22 cellular contexts compared by ENCODE assay signal in the genomic region with DNA sequence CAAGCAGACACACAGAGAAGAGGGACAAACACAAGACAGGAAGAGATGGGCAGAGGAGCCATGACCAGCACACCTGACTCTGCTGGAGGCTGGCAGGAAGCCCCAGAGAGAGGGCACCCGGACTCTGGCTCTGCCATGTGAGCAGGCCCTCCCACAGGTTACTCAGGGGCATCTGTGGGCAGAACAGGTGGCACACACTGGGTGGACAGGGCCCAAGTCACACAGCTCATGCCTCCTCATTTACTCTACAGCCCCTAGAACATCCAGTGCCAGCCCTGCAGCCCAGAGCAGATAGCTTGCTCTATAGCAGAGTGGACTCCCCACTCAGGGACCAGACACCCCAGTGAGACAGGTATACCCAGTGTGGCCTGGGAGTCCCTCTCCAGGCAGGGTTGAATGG. TPM values are rescaled to one million over a fixed set of nuclear protein-coding genes. Genes with fewer than 3 reads are reported as not detected.
DNase-seq lines count a peak whose midpoint lies in the region; ATAC-seq, FAIRE-seq and TF ChIP-seq lines count a peak whose summit lies in the region.
"Had no signal": no experiment of that assay in that cellular context is flagged by ENCODE, and none has a peak within 500 bp of the region (broad histone marks: within the 10 kb centered on the region; RNA-seq: fewer than 3 reads in every experiment).

No MANE protein-coding gene starts in this region.

- 75 to 91% methylated on average over 1 of the region's 1 CpG for WGBS in aorta, 2 donors

- H3K79me2 ChIP-seq in GM23338 (replicated peaks; ENCODE audit: insufficient read depth), result peaks cover 24% of the 10 kb centered on the region

- no peak overlapping the region for H3K4me3 Mint-ChIP-seq in activated CD8-positive, alpha-beta T cell treated with anti-CD3 and anti-CD28 coated beads, Interleukin-2, amount 10 ng/mL, durations not matched to agents 7 days and 5 days
- no peak overlapping the region for H3K4me3 Mint-ChIP-seq in activated CD8-positive, alpha-beta T cell treated with anti-CD3 and anti-CD28 coated beads for 36 hours
- H3K4me3 Mint-ChIP-seq in naive B cell (no peak overlapping the region), GM23338 (no peak overlapping the region)
- H3K4me3 Mint-ChIP-seq: CD4-positive, alpha-beta T cell had no signal

- no peak overlapping the region for H3K4me2 ChIP-seq in GM23338

- H4K20me1 ChIP-seq in GM23338 (replicated peaks; ENCODE audit: insufficient read depth), result no peaks in the 10 kb centered on the region

- no peak for ATAC-seq in activated CD8-positive, alpha-beta T cell treated with anti-CD3 and anti-CD28 coated beads, Interleukin-2, amount 10 ng/mL, durations not matched to agents 7 days and 5 days
- no peak for ATAC-seq in activated CD8-positive, alpha-beta T cell treated with anti-CD3 and anti-CD28 coated beads for 36 hours
- ATAC-seq in naive B cell (ENCODE audit: low read depth in 2 of 2), result no peak
- peak; percentile 36 for ATAC-seq in aorta (ENCODE audit: low FRiP score)
- no peak for ATAC-seq in GM23338
- ATAC-seq: GM12878 had no signal

- H3K27me3 Mint-ChIP-seq in activated CD8-positive, alpha-beta T cell treated with anti-CD3 and anti-CD28 coated beads, Interleukin-2, amount 10 ng/mL, durations not matched to agents 7 days and 5 days (ENCODE audit: low read depth), result no peaks in the 10 kb centered on the region
- H3K27me3 Mint-ChIP-seq in activated CD8-positive, alpha-beta T cell treated with anti-CD3 and anti-CD28 coated beads for 36 hours, result no peaks in the 10 kb centered on the region
- no peaks in the 10 kb centered on the region for H3K27me3 Mint-ChIP-seq in naive B cell
- peaks cover 12% of the 10 kb centered on the region for H3K27me3 Mint-ChIP-seq in GM23338 (ENCODE audit: insufficient read depth, low read depth, poor library complexity)
- H3K27me3 Mint-ChIP-seq: CD4-positive, alpha-beta T cell had no signal

- peaks cover 55% of the 10 kb centered on the region for H3K36me3 Mint-ChIP-seq in activated CD8-positive, alpha-beta T cell treated with anti-CD3 and anti-CD28 coated beads, Interleukin-2, amount 10 ng/mL, durations not matched to agents 7 days and 5 days (ENCODE audit: low read depth)
- H3K36me3 Mint-ChIP-seq in activated CD8-positive, alpha-beta T cell treated with anti-CD3 and anti-CD28 coated beads for 36 hours (ENCODE audit: low read depth), result peaks cover 35% of the 10 kb centered on the region
- peaks cover 21 to 57% of the 10 kb centered on the region in 2 donors for H3K36me3 Mint-ChIP-seq in naive B cell
- peaks cover 80% of the 10 kb centered on the region for H3K36me3 Mint-ChIP-seq in GM23338 (ENCODE audit: low read depth)

- H2AFZ ChIP-seq in GM23338, result no peak overlapping the region
- H2AFZ ChIP-seq: GM23248 had no signal

- H3F3A ChIP-seq in GM23338 (replicated peaks; ENCODE audit: low read depth), result no peaks in the 10 kb centered on the region

- peak overlapping the region; percentile 9 for H3K27ac Mint-ChIP-seq in activated CD8-positive, alpha-beta T cell treated with anti-CD3 and anti-CD28 coated beads, Interleukin-2, amount 10 ng/mL, durations not matched to agents 7 days and 5 days
- no peak overlapping the region for H3K27ac Mint-ChIP-seq in activated CD8-positive, alpha-beta T cell treated with anti-CD3 and anti-CD28 coated beads for 36 hours
- H3K27ac Mint-ChIP-seq in naive B cell, result peak overlapping the region in 4 of 6 donors; percentile 27 to 83 (median 57)
- no peak overlapping the region for H3K27ac Mint-ChIP-seq in GM23338
- H3K27ac Mint-ChIP-seq: CD4-positive, alpha-beta T cell had no signal

- H3K4me3 ChIP-seq in bronchial epithelial cell (ENCODE audit: low read depth, low read length) (no peak overlapping the region), aorta (ENCODE audit: low read length in 2 of 2) (no peak overlapping the region), GM23338 (no peak overlapping the region)
- H3K4me3 ChIP-seq: GM12878, GM23248 had no signal

- FAIRE-seq in bronchial epithelial cell (lab: Jason Lieb, UNC), result peak; percentile 43
- FAIRE-seq: A204.1, GM12878 had no signal

- no peaks in the 10 kb centered on the region for H3K9me3 ChIP-seq in aorta (ENCODE audit: control insufficient read depth, low read length)
- H3K9me3 ChIP-seq: BE2C had no signal

- POLR2A ChIA-PET in activated CD8-positive, alpha-beta T cell treated with anti-CD3 and anti-CD28 coated beads, Interleukin-2, amount 10 ng/mL, durations not matched to agents 7 days and 5 days (lab: Charles Lee), result no interaction called here
- POLR2A ChIA-PET in activated CD8-positive, alpha-beta T cell treated with anti-CD3 and anti-CD28 coated beads for 36 hours (lab: Charles Lee), result no interaction called here

- H3K4me1 ChIP-seq in aorta (ENCODE audit: control insufficient read depth in 1 of 2, insufficient read depth in 2 of 2, low read length in 2 of 2) (no peaks in the 10 kb centered on the region), GM23338 (ENCODE audit: insufficient read depth) (no peaks in the 10 kb centered on the region)
- H3K4me1 ChIP-seq: BE2C had no signal

- DNase-seq in activated CD8-positive, alpha-beta T cell treated with anti-CD3 and anti-CD28 coated beads, Interleukin-2, amount 10 ng/mL, durations not matched to agents 7 days and 5 days, result no peak
- DNase-seq in activated CD8-positive, alpha-beta T cell treated with anti-CD3 and anti-CD28 coated beads for 36 hours, result no peak
- DNase-seq in bronchial epithelial cell (ENCODE audit: low read depth) (no peak), naive B cell (no peak), aorta (no peak), HuH-7 (ENCODE audit: low spot score) (no peak), GM23338 (ENCODE audit: low spot score) (no peak)
- DNase-seq: BE2C; Calu3; CD4-positive, alpha-beta T cell; DMS53; EL; GM23248; HCEC 1CT; IMR-90; NCI-H1417 treated with DMSO at 0.1 percent for 48 hours; NCI-H1930; NCI-H226; NCI-H526 had no signal

- intact Hi-C loops in activated CD8-positive, alpha-beta T cell treated with anti-CD3 and anti-CD28 coated beads for 36 hours (cut with micrococcal nuclease), result no loop called here
- intact Hi-C loops in aorta (cut with DNase I), result no loop called here

- H3K9me2 ChIP-seq in GM23338 (ENCODE audit: insufficient read depth), result no peaks in the 10 kb centered on the region

- H3K27ac ChIP-seq in aorta (ENCODE audit: low read depth in 1 of 2, low read length in 2 of 2), result no peak overlapping the region
- H3K27ac ChIP-seq in GM23338 (ENCODE audit: low read depth), result no peak overlapping the region
- H3K27ac ChIP-seq: GM23248, HL-60 had no signal

- CTCF ChIA-PET in activated CD8-positive, alpha-beta T cell treated with anti-CD3 and anti-CD28 coated beads, Interleukin-2, amount 10 ng/mL, durations not matched to agents 7 days and 5 days (lab: Charles Lee), result interaction anchor here (1.8 kb wide), 1 partner anchor 18 kb away, joined by 5 read pairs; no protein-coding TSS in a partner anchor
- CTCF ChIA-PET in activated CD8-positive, alpha-beta T cell treated with anti-CD3 and anti-CD28 coated beads for 36 hours (lab: Charles Lee), result interaction anchor here (1.6 kb wide), 1 partner anchor 71 kb away, joined by 5 read pairs; no protein-coding TSS in a partner anchor

- H3K36me3 ChIP-seq in bronchial epithelial cell (ENCODE audit: control insufficient read depth, insufficient read depth, low read length) (peaks cover 2% of the 10 kb centered on the region), aorta (ENCODE audit: control insufficient read depth in 1 of 2, insufficient read depth in 2 of 2, low read length in 1 of 2) (peaks cover 0 to 2% of the 10 kb centered on the region in 2 donors), GM23338 (ENCODE audit: insufficient read depth) (peaks cover 34% of the 10 kb centered on the region)

- peaks cover 6% of the 10 kb centered on the region for H3K9me3 Mint-ChIP-seq in activated CD8-positive, alpha-beta T cell treated with anti-CD3 and anti-CD28 coated beads, Interleukin-2, amount 10 ng/mL, durations not matched to agents 7 days and 5 days (ENCODE audit: insufficient read depth)
- peaks cover 8% of the 10 kb centered on the region for H3K9me3 Mint-ChIP-seq in activated CD8-positive, alpha-beta T cell treated with anti-CD3 and anti-CD28 coated beads for 36 hours
- H3K9me3 Mint-ChIP-seq in naive B cell (peaks cover 0 to 15% (median 10%) of the 10 kb centered on the region in 7 donors), GM23338 (peaks cover 28% of the 10 kb centered on the region)

- peaks cover 7% of the 10 kb centered on the region for H3K4me1 Mint-ChIP-seq in activated CD8-positive, alpha-beta T cell treated with anti-CD3 and anti-CD28 coated beads, Interleukin-2, amount 10 ng/mL, durations not matched to agents 7 days and 5 days (ENCODE audit: low read depth)
- no peaks in the 10 kb centered on the region for H3K4me1 Mint-ChIP-seq in activated CD8-positive, alpha-beta T cell treated with anti-CD3 and anti-CD28 coated beads for 36 hours (ENCODE audit: low read depth)
- peaks cover 8 to 21% (median 8%) of the 10 kb centered on the region in 3 donors for H3K4me1 Mint-ChIP-seq in naive B cell
- H3K4me1 Mint-ChIP-seq in GM23338, result peaks cover 6% of the 10 kb centered on the region; the same call in 2 of the 3 replicates

- H3K27me3 ChIP-seq in bronchial epithelial cell (ENCODE audit: control insufficient read depth, insufficient read depth, low read length) (no peaks in the 10 kb centered on the region), aorta (ENCODE audit: control insufficient read depth in 1 of 2, insufficient read depth in 2 of 2, low read length in 1 of 2) (no peaks in the 10 kb centered on the region), GM23338 (ENCODE audit: insufficient read depth) (no peaks in the 10 kb centered on the region)
- H3K27me3 ChIP-seq: BE2C had no signal

- TF ChIP-seq CTCF in activated CD8-positive, alpha-beta T cell treated with anti-CD3 and anti-CD28 coated beads for 36 hours (IDR thresholded peaks at IDR 0.05), result no peak
- no peak for TF ChIP-seq CTCF in bronchial epithelial cell (IDR thresholded peaks at IDR 0.05; ENCODE audit: insufficient read depth, low read length, severe bottlenecking)
- no peak for TF ChIP-seq CTCF in GM23338 (conservative IDR thresholded peaks at IDR 0.05; ENCODE audit: low read depth in 2 of 2)

RNA-seq across cellular contexts. Expression of a gene that starts 28.7 kb away (rescaled TPM):
- total RNA-seq in activated CD8-positive, alpha-beta T cell treated with anti-CD3 and anti-CD28 coated beads, Interleukin-2, amount 10 ng/mL, durations not matched to agents 7 days and 5 days, result 10 to 100 TPM in 1 of 2 experiments, 1 to 10 TPM in 1; 10.0 to 13.2 TPM
- 10 to 100 TPM; 11.1 to 11.7 TPM for total RNA-seq in activated CD8-positive, alpha-beta T cell treated with anti-CD3 and anti-CD28 coated beads for 36 hours
- 15.0 and 16.0 TPM in 2 replicates for total RNA-seq in bronchial epithelial cell
- polyA plus RNA-seq in naive B cell (ENCODE audit: low read depth in 6 of 6), result 10 to 100 TPM; 14.1 to 20.8 (median 18.7) TPM
- total RNA-seq in aorta, result 1 to 10 TPM; 5.3 to 7.5 TPM
- 1 to 10 TPM; 2.8 to 4.4 TPM for polyA plus RNA-seq in aorta
- total RNA-seq in GM23338 (2014; rRNA removed; shearing (Covaris generic)), result 17.2 and 18.0 TPM in 2 replicates
- 17.1 and 18.8 TPM in 2 replicates for polyA plus RNA-seq in GM23338 (2016; fragmentation: Nextera tagmentation; extraction: Ambion mirVana)

RNA-seq across cellular contexts. Expression of a gene that starts 46.7 kb away (rescaled TPM):
- 10 to 100 TPM; 29.2 to 29.3 TPM for total RNA-seq in activated CD8-positive, alpha-beta T cell treated with anti-CD3 and anti-CD28 coated beads, Interleukin-2, amount 10 ng/mL, durations not matched to agents 7 days and 5 days
- total RNA-seq in activated CD8-positive, alpha-beta T cell treated with anti-CD3 and anti-CD28 coated beads for 36 hours, result 10 to 100 TPM; 27.7 to 35.4 TPM
- total RNA-seq in bronchial epithelial cell (50.5 and 58.9 TPM in 2 replicates), aorta (10 to 100 TPM; 67.9 to 91.5 TPM)
- polyA plus RNA-seq in naive B cell (ENCODE audit: low read depth in 6 of 6) (10 to 100 TPM; 31.7 to 93.4 (median 64.3) TPM), aorta (100 to 1,000 TPM; 122 to 148 TPM), GM23338 (2016; fragmentation: Nextera tagmentation; extraction: Ambion mirVana) (58.8 and 60.7 TPM in 2 replicates)
- total RNA-seq in GM23338 (2014; rRNA removed; shearing (Covaris generic)), result 22.0 and 27.6 TPM in 2 replicates

Comparison
In these comparisons a context has a peak if more than half of its experiments do, and no peak if none do; other contexts are left out.
1. H3K27ac Mint-ChIP-seq: peak in activated CD8-positive, alpha-beta T cell treated with anti-CD3 and anti-CD28 coated beads, Interleukin-2, amount 10 ng/mL, durations not matched to agents 7 days and 5 days (single experiment) and naive B cell (4 of 6); none in activated CD8-positive, alpha-beta T cell treated with anti-CD3 and anti-CD28 coated beads for 36 hours (single experiment) and GM23338 (single experiment).